Comparison of ENCODE assay signal across 13 cellular contexts in the genomic region with DNA sequence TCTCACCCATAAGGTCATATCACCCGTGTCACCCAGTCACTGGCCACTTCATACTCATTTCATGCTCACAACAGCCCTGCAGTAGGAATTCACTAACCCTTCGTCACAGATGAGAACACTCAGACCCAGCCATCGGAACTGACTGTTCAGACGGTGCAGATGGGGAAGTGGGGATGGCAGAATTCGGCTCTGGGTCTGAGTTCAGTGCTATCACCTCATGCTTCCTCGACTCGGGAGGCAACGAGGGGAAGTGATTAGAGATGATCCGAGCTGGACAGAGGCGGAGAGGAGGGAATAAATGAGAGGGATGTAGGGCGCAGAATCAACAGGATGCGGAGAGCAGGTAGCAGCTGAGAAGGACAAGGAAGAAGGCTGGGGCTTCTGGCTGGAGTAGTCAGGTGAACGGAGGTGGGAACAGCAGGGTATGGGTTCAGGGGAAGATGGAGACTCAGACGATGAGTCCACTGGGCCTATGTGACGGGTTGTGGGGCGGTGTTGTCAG. TPM values are rescaled to one million over a fixed set of nuclear protein-coding genes. Genes with fewer than 3 reads are reported as not detected.
DNase-seq lines count a peak whose midpoint lies in the region; ATAC-seq, FAIRE-seq and TF ChIP-seq lines count a peak whose summit lies in the region.
"Had no signal": no experiment of that assay in that cellular context is flagged by ENCODE, and none has a peak within 500 bp of the region (broad histone marks: within the 10 kb centered on the region; RNA-seq: fewer than 3 reads in every experiment).

No MANE protein-coding gene starts in this region.

- peaks cover 31% of the 10 kb centered on the region for H3K27me3 Mint-ChIP-seq in activated naive CD4-positive, alpha-beta T cell treated with anti-CD3 and anti-CD28 coated beads, Interleukin-2, amount 50 U/mL, for 24 hours
- peaks cover 19% of the 10 kb centered on the region for H3K27me3 Mint-ChIP-seq in chondrocyte (ENCODE audit: low read depth)

- no peak overlapping the region for H3K27ac Mint-ChIP-seq in activated naive CD4-positive, alpha-beta T cell treated with anti-CD3 and anti-CD28 coated beads, Interleukin-2, amount 50 U/mL, for 24 hours
- peak overlapping the region; percentile 10 for H3K27ac Mint-ChIP-seq in chondrocyte (ENCODE audit: unreplicated experiment)

- H3K9me3 Mint-ChIP-seq in activated naive CD4-positive, alpha-beta T cell treated with anti-CD3 and anti-CD28 coated beads, Interleukin-2, amount 50 U/mL, for 24 hours = no peaks in the 10 kb centered on the region
- no peaks in the 10 kb centered on the region for H3K9me3 Mint-ChIP-seq in chondrocyte (ENCODE audit: low read depth)

- no peaks in the 10 kb centered on the region for H3K36me3 Mint-ChIP-seq in activated naive CD4-positive, alpha-beta T cell treated with anti-CD3 and anti-CD28 coated beads, Interleukin-2, amount 50 U/mL, for 24 hours
- H3K36me3 Mint-ChIP-seq in chondrocyte (ENCODE audit: low read depth) = peaks cover 2% of the 10 kb centered on the region

- no peaks in the 10 kb centered on the region for H3K4me1 Mint-ChIP-seq in activated naive CD4-positive, alpha-beta T cell treated with anti-CD3 and anti-CD28 coated beads, Interleukin-2, amount 50 U/mL, for 24 hours
- H3K4me1 Mint-ChIP-seq in chondrocyte (ENCODE audit: low read depth) = peaks cover 7% of the 10 kb centered on the region

- H3K4me3 Mint-ChIP-seq in activated naive CD4-positive, alpha-beta T cell treated with anti-CD3 and anti-CD28 coated beads, Interleukin-2, amount 50 U/mL, for 24 hours = peak overlapping the region; percentile 1
- no peak overlapping the region for H3K4me3 Mint-ChIP-seq in chondrocyte (ENCODE audit: unreplicated experiment)

- FAIRE-seq in urothelium cell line (lab: Jason Lieb, UNC) = peak; percentile 65
- FAIRE-seq: H1 had no signal

- no peak for TF ChIP-seq CTCF in chondrocyte (IDR thresholded peaks at IDR 0.05)

- no peak for DNase-seq in activated naive CD4-positive, alpha-beta T cell treated with anti-CD3 and anti-CD28 coated beads, Interleukin-2, amount 50 U/mL, for 16 hours
- DNase-seq in MV-4-11 (lab: John Stamatoyannopoulos, UW) (peak; percentile 45), chondrocyte (ENCODE audit: low spot score) (no peak), urothelium cell line (ENCODE audit: low spot score) (no peak), middle frontal gyrus (ENCODE audit: extremely low spot score, low spot score) (no peak)
- DNase-seq in activated CD4-positive, CD25-positive, alpha-beta regulatory T cell (lab: John Stamatoyannopoulos, UW) = no peak
- DNase-seq: AML-193; central memory CD4-positive, alpha-beta T cell had no signal

- no peak for ATAC-seq in GM19452 (IDR thresholded peaks at IDR 0.05; ENCODE audit: unreplicated experiment)

RNA-seq across cellular contexts. Expression of a gene that starts 4.7 kb away (rescaled TPM):
- total RNA-seq in chondrocyte = not detected in 3 replicates
- total RNA-seq: H1, kidney epithelial cell, Right ventricle myocardium superior had no signal

RNA-seq across cellular contexts. Expression of a gene that starts 27.9 kb away (rescaled TPM):
- 11.9 to 16.7 TPM (median 13.6 TPM) in 3 replicates for total RNA-seq in chondrocyte
